Comparison of ENCODE assay signal across 8 cellular contexts in genomic region chr12:94150483-94151225, GRCh38. TPM values are rescaled to one million over a fixed set of nuclear protein-coding genes. Genes with fewer than 3 reads are reported as not detected.
A peak's percentile ranks its signal among the peaks of the same experiment; 100 is the strongest.
DNase-seq lines count a peak whose midpoint lies in the region; ATAC-seq and TF ChIP-seq lines count a peak whose summit lies in the region.

No MANE protein-coding gene starts in this region.

- H3K27me3 Mint-ChIP-seq in activated T-helper 17 cell treated with anti-CD3 and anti-CD28 coated beads, Interleukin-2, amount 50 U/mL, for 72 hours = no peaks in the 10 kb centered on the region

- H3K27me3 ChIP-seq in DOHH2 (ENCODE audit: control insufficient read depth, low read length) (peaks cover 69% of the 10 kb centered on the region), iPS DF 6.9 (ENCODE audit: control insufficient read depth, insufficient read depth, low read length) (peaks cover 50% of the 10 kb centered on the region)

- WGBS in iPS DF 6.9 (ENCODE audit: insufficient coverage, insufficient read length) = no CpG with 5 or more reads among the region's 26 CpGs

- H3K9me2 ChIP-seq in DOHH2 (replicated peaks; ENCODE audit: control insufficient read depth, low read length) = no peaks in the 10 kb centered on the region

- H3K79me2 ChIP-seq in DOHH2 (ENCODE audit: control insufficient read depth, low read length) = no peaks in the 10 kb centered on the region

- H3K4me3 Mint-ChIP-seq in activated T-helper 17 cell treated with anti-CD3 and anti-CD28 coated beads, Interleukin-2, amount 50 U/mL, for 72 hours = peak overlapping the region; percentile 71

- H3K4me3 ChIP-seq in DOHH2 (ENCODE audit: low read length) = peak overlapping the region; percentile 78
- H3K4me3 ChIP-seq in iPS DF 6.9 (ENCODE audit: low read length) = peak overlapping the region; percentile 49; the same call in 1 of the 2 replicates

- no peaks in the 10 kb centered on the region for H3K36me3 ChIP-seq in DOHH2 (ENCODE audit: control insufficient read depth, low read length)
- no peaks in the 10 kb centered on the region for H3K36me3 ChIP-seq in iPS DF 6.9 (ENCODE audit: control insufficient read depth, insufficient read depth, low read length)

- 0 out of 2 replicates have a peak, but pooled peaks cover 3% of the 10 kb centered on the region for H4K20me1 ChIP-seq in DOHH2 (ENCODE audit: control insufficient read depth, insufficient read depth, low read depth, low read length)

- H3K4me2 ChIP-seq in DOHH2 (ENCODE audit: low read length) = peak overlapping the region; percentile 85

- peaks cover 52% of the 10 kb centered on the region for H3K4me1 ChIP-seq in DOHH2 (ENCODE audit: control insufficient read depth, low read length)
- H3K4me1 ChIP-seq in iPS DF 6.9 (ENCODE audit: control insufficient read depth, insufficient read depth, low read length) = no peaks in the 10 kb centered on the region; the same call in none of the 2 replicates

- H3K9me3 Mint-ChIP-seq in activated T-helper 17 cell treated with anti-CD3 and anti-CD28 coated beads, Interleukin-2, amount 50 U/mL, for 72 hours = peaks cover 3% of the 10 kb centered on the region

- H3K27ac ChIP-seq in DOHH2 (ENCODE audit: low read depth, low read length) (no peak overlapping the region), iPS DF 6.9 (ENCODE audit: low read length) (no peak overlapping the region)

- peaks cover 22% of the 10 kb centered on the region for H3K4me1 Mint-ChIP-seq in activated T-helper 17 cell treated with anti-CD3 and anti-CD28 coated beads, Interleukin-2, amount 50 U/mL, for 72 hours

- no peak for ATAC-seq in activated T-helper 17 cell treated with anti-CD3 and anti-CD28 coated beads, Interleukin-2, amount 50 U/mL, for 72 hours (replicated peaks)
- no peak for ATAC-seq in HG02642 (IDR thresholded peaks at IDR 0.05; ENCODE audit: poor library complexity, unreplicated experiment)
- ATAC-seq in HG03442 (IDR thresholded peaks at IDR 0.05; ENCODE audit: unreplicated experiment) = no peak
- no peak for ATAC-seq in GM18502 (IDR thresholded peaks at IDR 0.05; ENCODE audit: poor library complexity, unreplicated experiment)

- no peak overlapping the region for H3K27ac Mint-ChIP-seq in activated T-helper 17 cell treated with anti-CD3 and anti-CD28 coated beads, Interleukin-2, amount 50 U/mL, for 72 hours

- DNase-seq in NCI-H128 (lab: John Stamatoyannopoulos, UW; ENCODE audit: unreplicated experiment) (peak; percentile 49), iPS DF 6.9 (ENCODE audit: low read depth, low spot score) (no peak)
- peak; percentile 59 for DNase-seq in stimulated activated CD4-positive, alpha-beta T cell treated with anti-CD3 and anti-CD28 coated beads, Interleukin-15, amount 100 ng/mL, for 24 hours

- TF ChIP-seq CTCF in DOHH2 (IDR thresholded peaks at IDR 0.05; ENCODE audit: low read depth, low read length, poor library complexity, severe bottlenecking) = no peak

- no peaks in the 10 kb centered on the region for H3K9me3 ChIP-seq in DOHH2 (ENCODE audit: control insufficient read depth, insufficient read depth, low read length)
- no peaks in the 10 kb centered on the region for H3K9me3 ChIP-seq in iPS DF 6.9 (ENCODE audit: control insufficient read depth, insufficient read depth, low read length)

- peaks cover 23% of the 10 kb centered on the region for H3F3A ChIP-seq in DOHH2 (ENCODE audit: control insufficient read depth, insufficient read depth)

- no peaks in the 10 kb centered on the region for H3K36me3 Mint-ChIP-seq in activated T-helper 17 cell treated with anti-CD3 and anti-CD28 coated beads, Interleukin-2, amount 50 U/mL, for 72 hours (ENCODE audit: low read depth)

RNA-seq across cellular contexts. Expression of gene PLXNC1, which starts 2.3 kb away (rescaled TPM):
- total RNA-seq in activated T-helper 17 cell treated with anti-CD3 and anti-CD28 coated beads, Interleukin-2, amount 50 U/mL, for 72 hours = 1 to 10 TPM; 4.9 to 7.5 TPM
